Comparison of ENCODE assay signal across 21 cellular contexts in genomic region chr10:130968964-130969363, GRCh38.
"Had no signal": no experiment of that assay in that cellular context is flagged by ENCODE, and none has a peak within 500 bp of the region (broad histone marks: within the 10 kb centered on the region; RNA-seq: fewer than 3 reads in every experiment).

No MANE protein-coding gene starts in this region.

- ATAC-seq: left colon; lower lobe of right lung; naive thymus-derived CD8-positive, alpha-beta T cell; right lobe of liver; stimulated activated naive B cell treated with anti-CD40 and anti-IgM and Interleukin-4, amounts not matched to agents 10 μg/mL and 1 μg/mL and 100 μg/mL, for 72 hours had no signal

- H3K27ac Mint-ChIP-seq: immature natural killer cell; naive thymus-derived CD8-positive, alpha-beta T cell; nephron progenitor cell; stimulated activated naive B cell treated with anti-CD40 and anti-IgM and Interleukin-4, amounts not matched to agents 10 μg/mL and 1 μg/mL and 100 μg/mL, for 72 hours; stimulated activated naive CD8-positive, alpha-beta T cell treated with anti-CD3 and anti-CD28 coated beads, Interleukin-15, Interleukin-2, amounts not matched to agents 100 ng/mL and 50 ng/mL, for 24 hours had no signal

- DNase-seq: dorsolateral prefrontal cortex; effector CD4-positive, alpha-beta T cell; esophagus squamous epithelium; hypothalamus; immature natural killer cell; kidney glomerular epithelial cell; left colon; left ventricle myocardium inferior; lower lobe of right lung; naive thymus-derived CD8-positive, alpha-beta T cell; nephron progenitor cell; nucleus accumbens; ovary; right lobe of liver; small intestine; stimulated activated CD4-positive, alpha-beta T cell treated with anti-CD3 and anti-CD28 coated beads, Interleukin-15, amount 100 ng/mL, for 24 hours; stimulated activated CD4-positive, alpha-beta T cell treated with anti-CD3 and anti-CD28 coated beads, Interleukin-2, amount 100 ng/mL, for 48 hours; stimulated activated naive B cell treated with anti-CD40 and anti-IgM and Interleukin-4, amounts not matched to agents 10 μg/mL and 1 μg/mL and 100 μg/mL, for 72 hours had no signal

- H3K9me3 Mint-ChIP-seq: stimulated activated naive CD8-positive, alpha-beta T cell treated with anti-CD3 and anti-CD28 coated beads, Interleukin-15, Interleukin-2, amounts not matched to agents 100 ng/mL and 50 ng/mL, for 24 hours had no signal

- H3K4me1 ChIP-seq: left ventricle myocardium inferior, lower lobe of right lung, right lobe of liver, tibial nerve had no signal

- H3K4me1 Mint-ChIP-seq: immature natural killer cell; naive thymus-derived CD8-positive, alpha-beta T cell; stimulated activated naive B cell treated with anti-CD40 and anti-IgM and Interleukin-4, amounts not matched to agents 10 μg/mL and 1 μg/mL and 100 μg/mL, for 72 hours had no signal

- H3K36me3 Mint-ChIP-seq: immature natural killer cell; naive thymus-derived CD8-positive, alpha-beta T cell; stimulated activated naive B cell treated with anti-CD40 and anti-IgM and Interleukin-4, amounts not matched to agents 10 μg/mL and 1 μg/mL and 100 μg/mL, for 72 hours had no signal

- H3K27ac ChIP-seq: dorsolateral prefrontal cortex, left ventricle myocardium inferior, lower lobe of right lung, ovary, right lobe of liver, thoracic aorta, tibial nerve had no signal

- H3K27me3 ChIP-seq: ovary, right lobe of liver, tibial nerve had no signal

- H3K4me3 ChIP-seq: dorsolateral prefrontal cortex, esophagus squamous epithelium, left ventricle myocardium inferior, lower lobe of right lung, ovary, right lobe of liver, thoracic aorta, tibial nerve had no signal

- H3K4me3 Mint-ChIP-seq: immature natural killer cell; naive thymus-derived CD8-positive, alpha-beta T cell; nephron progenitor cell; stimulated activated naive B cell treated with anti-CD40 and anti-IgM and Interleukin-4, amounts not matched to agents 10 μg/mL and 1 μg/mL and 100 μg/mL, for 72 hours; stimulated activated naive CD8-positive, alpha-beta T cell treated with anti-CD3 and anti-CD28 coated beads, Interleukin-15, Interleukin-2, amounts not matched to agents 100 ng/mL and 50 ng/mL, for 24 hours had no signal

- H3K27me3 Mint-ChIP-seq: naive thymus-derived CD8-positive, alpha-beta T cell; stimulated activated naive B cell treated with anti-CD40 and anti-IgM and Interleukin-4, amounts not matched to agents 10 μg/mL and 1 μg/mL and 100 μg/mL, for 72 hours; stimulated activated naive CD8-positive, alpha-beta T cell treated with anti-CD3 and anti-CD28 coated beads, Interleukin-15, Interleukin-2, amounts not matched to agents 100 ng/mL and 50 ng/mL, for 24 hours had no signal

- H3K9me3 ChIP-seq: esophagus squamous epithelium, left ventricle myocardium inferior, lower lobe of right lung, ovary, right lobe of liver, thoracic aorta had no signal

- H3K36me3 ChIP-seq: esophagus squamous epithelium, left ventricle myocardium inferior, lower lobe of right lung, ovary, right lobe of liver, thoracic aorta, tibial nerve had no signal
